Comparison of ENCODE assay signal across 12 cellular contexts in genomic region chr7:150807616-150808438, GRCh38. TPM values are rescaled to one million over a fixed set of nuclear protein-coding genes. Genes with fewer than 3 reads are reported as not detected.
DNase-seq lines count a peak whose midpoint lies in the region; ATAC-seq, FAIRE-seq and TF ChIP-seq lines count a peak whose summit lies in the region.
"Not testable (repeated sequence)": the region's sequence is repeated elsewhere in the genome, so short reads cannot be mapped to it uniquely, and the experiment has no call there.
"Had no signal": no experiment of that assay in that cellular context is flagged by ENCODE, and none has a peak within 500 bp of the region (broad histone marks: within the 10 kb centered on the region; RNA-seq: fewer than 3 reads in every experiment).

No MANE protein-coding gene starts in this region.

- not testable (repeated sequence) for H3K9me2 ChIP-seq in hepatocyte (replicated peaks; ENCODE audit: insufficient read depth)

- H3K4me3 Mint-ChIP-seq in Caco-2 (ENCODE audit: unreplicated experiment): peak overlapping the region; percentile 54

- not testable (repeated sequence) for FAIRE-seq in small intestine (lab: Jason Lieb, UNC)

- not testable (repeated sequence) for H4K20me1 ChIP-seq in hepatocyte (ENCODE audit: insufficient read depth, poor library complexity, severe bottlenecking)

- CTCF ChIA-PET in Caco-2 (lab: Charles Lee): interaction anchor here (1.2 kb wide), 1 partner anchor 69 kb away, joined by 4 read pairs; no protein-coding TSS in a partner anchor

- H3K27me3 Mint-ChIP-seq in Caco-2 (ENCODE audit: insufficient read depth, unreplicated experiment): not testable (repeated sequence)

- 49% methylated on average over 13 of the region's 13 CpGs for WGBS in hepatocyte (ENCODE audit: low lambda C conversion rate, missing lambda C conversion rate)
- 31 to 60% (median 36%) methylated on average over 13 of the region's 13 CpGs for WGBS in small intestine, 3 donors

- not testable (repeated sequence) for H3K27me3 ChIP-seq in Caco-2 (replicated peaks; ENCODE audit: control insufficient read depth, insufficient read depth, low read length); Peyer's patch; hepatocyte; small intestine (ENCODE audit: control insufficient read depth in 2 of 2, insufficient read depth in 2 of 2, low read length in 2 of 2)

- ATAC-seq in mucosa of descending colon: peak; percentile 52

- intact Hi-C loops in Caco-2 (cut with micrococcal nuclease; ENCODE audit: unreplicated experiment): loop anchor here (1.0 to 2.0 kb wide), 2 partner anchors 23 to 29 kb away; no protein-coding TSS in a partner anchor
- intact Hi-C loops in mucosa of descending colon (cut with DNase I, micrococcal nuclease): not testable (repeated sequence)

- not testable (repeated sequence) for H3K36me3 ChIP-seq in Caco-2 (ENCODE audit: control insufficient read depth, insufficient read depth, low read length); hepatocyte (replicated peaks; ENCODE audit: insufficient read depth, low read depth); mucosa of descending colon (ENCODE audit: low read depth); small intestine (ENCODE audit: control insufficient read depth in 2 of 2, insufficient read depth in 2 of 2, low read length in 2 of 2)
- peaks cover 0 to 30% (median 0%) of the 10 kb centered on the region in 3 donors for H3K36me3 ChIP-seq in Peyer's patch

- H3K4me2 ChIP-seq in hepatocyte: peak overlapping the region; percentile 71

- POLR2A ChIA-PET in Caco-2 (lab: Charles Lee): interaction anchor here (1.3 kb wide), 1 partner anchor 430 kb away, joined by 3 read pairs; no protein-coding TSS in a partner anchor

- not testable (repeated sequence) for H3K4me1 Mint-ChIP-seq in Caco-2 (ENCODE audit: low read depth, unreplicated experiment)

- H3K79me2 ChIP-seq in hepatocyte: not testable (repeated sequence)

- TF ChIP-seq POLR2A in Peyer's patch (IDR thresholded peaks at IDR 0.05): not testable (repeated sequence)

- not testable (repeated sequence) for BruUV-seq in Caco-2 (replicated peaks; lab: Mats Ljungman, UMichigan)

- not testable (repeated sequence) for TF ChIP-seq CTCF in Caco-2 (IDR thresholded peaks at IDR 0.05; ENCODE audit: insufficient read depth in 1 of 2, low read depth in 1 of 2, low read length in 1 of 2, severe bottlenecking in 1 of 2, unreplicated experiment in 1 of 2); Peyer's patch (IDR thresholded peaks at IDR 0.05); hepatocyte (IDR thresholded peaks at IDR 0.05; ENCODE audit: poor library complexity); mucosa of descending colon (IDR thresholded peaks at IDR 0.05)

- H2AFZ ChIP-seq in hepatocyte: peak overlapping the region; percentile 66

- H3K9me3 Mint-ChIP-seq in Caco-2 (ENCODE audit: unreplicated experiment): peaks cover 31% of the 10 kb centered on the region

- H3K36me3 Mint-ChIP-seq in Caco-2 (ENCODE audit: insufficient read depth, unreplicated experiment): peaks cover 15% of the 10 kb centered on the region

- DNase-seq in Caco-2 (peak; percentile 75 to 85), HT-29 (ENCODE audit: low spot score) (peak; percentile 51), NCI-H345 (lab: John Stamatoyannopoulos, UW) (peak; percentile 45), Peyer's patch (peak in 2 of 3 donors; percentile 76 to 86), hepatocyte (ENCODE audit: low spot score) (peak; percentile 59), mucosa of descending colon (peak; percentile 77 to 82 (median 79)), small intestine (peak; percentile 84)

- H3K27ac Mint-ChIP-seq in Caco-2 (ENCODE audit: unreplicated experiment): peak overlapping the region; percentile 11

- H3K9me3 ChIP-seq in Caco-2: peaks cover 18% of the 10 kb centered on the region
- not testable (repeated sequence) for H3K9me3 ChIP-seq in Peyer's patch; hepatocyte (ENCODE audit: low read depth); small intestine (ENCODE audit: control insufficient read depth, low read depth)
- H3K9me3 ChIP-seq in mucosa of descending colon: peaks cover 16% of the 10 kb centered on the region

- H3K27ac ChIP-seq in Peyer's patch (peak overlapping the region in 3 of 4 donors; percentile 35 to 82 (median 81)), hepatocyte (peak overlapping the region; percentile 95), small intestine (ENCODE audit: low read depth in 1 of 2, low read length in 1 of 2) (peak overlapping the region; percentile 50 to 68)

- H3K4me1 ChIP-seq in Caco-2: peaks cover 15% of the 10 kb centered on the region
- H3K4me1 ChIP-seq in Peyer's patch; hepatocyte (ENCODE audit: insufficient read depth); mucosa of descending colon (ENCODE audit: low read depth); small intestine (ENCODE audit: control insufficient read depth in 2 of 2, insufficient read depth in 1 of 2, low read depth in 1 of 2, low read length in 1 of 2): not testable (repeated sequence)

- not testable (repeated sequence) for H3K4me3 ChIP-seq in Caco-2 (ENCODE audit: low read depth, low read length); hepatocyte; mucosa of descending colon; small intestine (ENCODE audit: low read depth in 1 of 2, low read length in 2 of 2)
- H3K4me3 ChIP-seq in Peyer's patch: peak overlapping the region in 1 of 4 donors; percentile 27

RNA-seq across cellular contexts. Expression of gene TMEM176A, which starts 7.3 kb away (rescaled TPM):
- 38.7 and 49.6 TPM in 2 replicates for total RNA-seq in Caco-2 (2022)
- total RNA-seq in HT-29 (2014; rRNA removed; shearing (Covaris generic)): 0.39 and 0.79 TPM in 2 replicates
- 100 to 1,000 TPM in 3 of 4 donors, 10 to 100 TPM in 1; 88.3 to 338 (median 232) TPM for total RNA-seq in Peyer's patch
- 202 and 224 TPM in 2 replicates for total RNA-seq in hepatocyte
- polyA plus RNA-seq in hepatocyte: 242 and 343 TPM in 2 replicates
- 100 to 1,000 TPM; 178 to 282 (median 245) TPM for total RNA-seq in mucosa of descending colon
- 100 to 1,000 TPM; 143 to 230 (median 227) TPM for polyA plus RNA-seq in small intestine
- total RNA-seq: A172; CD4-positive, CD25-positive, alpha-beta regulatory T cell; IMR-90; OCI-LY7 had no signal
- polyA plus RNA-seq: BJ, IMR-90 had no signal

RNA-seq across cellular contexts. Expression of gene TMEM176B, which starts 7.7 kb away (rescaled TPM):
- total RNA-seq in Caco-2 (2022) (31.4 and 35.8 TPM in 2 replicates), Peyer's patch (100 to 1,000 TPM in 3 of 4 donors, 10 to 100 TPM in 1; 93.3 to 394 (median 300) TPM), hepatocyte (200 and 263 TPM in 2 replicates), mucosa of descending colon (100 to 1,000 TPM; 210 to 401 (median 338) TPM)
- total RNA-seq in HT-29 (2014; rRNA removed; shearing (Covaris generic)): 1.0 and 2.0 TPM in 2 replicates
- polyA plus RNA-seq in hepatocyte (175 and 204 TPM in 2 replicates), small intestine (100 to 1,000 TPM; 152 to 218 (median 206) TPM)
- total RNA-seq: A172; CD4-positive, CD25-positive, alpha-beta regulatory T cell; IMR-90 had no signal
- polyA plus RNA-seq: BJ, IMR-90 had no signal

RNA-seq across cellular contexts. Expression of gene AOC1, which starts 44.5 kb away (rescaled TPM):
- total RNA-seq in Caco-2 (2022) (3.5 and 4.5 TPM in 2 replicates), Peyer's patch (1,000 to 10,000 TPM in 2 of 4 donors, 100 to 1,000 TPM in 1, 1 to 10 TPM in 1; 9.1 to 1,314 (median 833) TPM), hepatocyte (4.7 and 9.1 TPM in 2 replicates), mucosa of descending colon (100 to 1,000 TPM; 249 to 756 (median 606) TPM)
- total RNA-seq in HT-29 (2014; rRNA removed; shearing (Covaris generic)): 25.2 and 25.8 TPM in 2 replicates
- polyA plus RNA-seq in hepatocyte (5.9 and 6.6 TPM in 2 replicates), small intestine (100 to 1,000 TPM in 2 of 3 donors, 10 to 100 TPM in 1; 72.7 to 190 (median 156) TPM)
- total RNA-seq: A172; CD4-positive, CD25-positive, alpha-beta regulatory T cell; IMR-90; OCI-LY7 had no signal
- polyA plus RNA-seq: BJ; CD4-positive, CD25-positive, alpha-beta regulatory T cell; IMR-90 had no signal

Comparison
In these comparisons a context has a peak if more than half of its experiments do, and no peak if none do; other contexts are left out.
1. RNA of gene TMEM176A, which starts 7.3 kb away (total RNA-seq): 88.3 to 338 TPM in Peyer's patch, 178 to 282 TPM in mucosa of descending colon, 202 to 224 TPM in hepatocyte and 38.7 to 49.6 TPM in Caco-2; 0.39 to 0.79 TPM in HT-29; every median in the first group is over 10 times any median in the second.
2. RNA of gene TMEM176B, which starts 7.7 kb away (total RNA-seq): 210 to 401 TPM in mucosa of descending colon, 93.3 to 394 TPM in Peyer's patch, 200 to 263 TPM in hepatocyte and 31.4 to 35.8 TPM in Caco-2; 1.0 to 2.0 TPM in HT-29; every median in the first group is over 10 times any median in the second.
3. Peak in every context shown above with its lines, with median percentiles within 50 percentile points of each other: DNase-seq and H3K27ac ChIP-seq.